ENCODE assay signal across 8 cellular contexts in the genomic region with DNA sequence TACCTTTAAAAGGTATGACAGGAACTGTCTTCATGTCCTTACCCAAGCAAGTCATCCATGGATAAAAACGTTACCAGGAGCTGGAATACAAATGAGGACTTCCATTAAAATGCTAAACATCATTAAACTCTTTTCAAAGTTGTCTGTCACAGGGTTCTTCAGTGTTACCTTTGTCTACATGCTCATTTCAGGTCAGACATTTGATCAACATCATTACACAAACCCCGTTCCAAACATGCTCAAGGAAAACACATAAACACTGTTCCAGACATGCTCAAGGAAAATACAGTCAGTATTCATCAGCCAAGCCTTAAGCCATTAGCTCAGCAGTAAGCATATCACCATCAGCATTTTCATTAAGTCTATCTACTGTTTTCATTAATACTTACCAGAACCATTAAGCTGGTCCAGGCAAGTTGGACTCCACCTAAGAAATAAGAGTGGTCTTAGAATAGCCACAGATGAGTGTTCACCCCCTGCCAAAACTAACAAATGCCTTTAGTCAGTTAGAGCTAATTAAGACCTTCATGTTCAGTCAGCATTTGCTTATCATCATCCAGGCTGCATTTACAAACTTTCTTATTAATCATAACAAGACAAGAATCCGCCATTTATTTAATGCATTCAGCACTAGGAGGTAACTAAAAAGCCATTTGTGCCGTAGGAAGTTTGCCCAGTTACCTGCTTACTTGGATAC. TPM values are rescaled to one million over a fixed set of nuclear protein-coding genes. Genes with fewer than 3 reads are reported as not detected.
A peak's percentile ranks its signal among the peaks of the same experiment; 100 is the strongest.
DNase-seq lines count a peak whose midpoint lies in the region; ATAC-seq, FAIRE-seq and TF ChIP-seq lines count a peak whose summit lies in the region.

No MANE protein-coding gene starts in this region.

- H3K27me3 ChIP-seq in PC-9 (ENCODE audit: insufficient read depth, low read depth): no peaks in the 10 kb centered on the region
- no peaks in the 10 kb centered on the region for H3K27me3 ChIP-seq in endocrine pancreas (ENCODE audit: control insufficient read depth, insufficient read depth, low read length)

- H3K4me2 ChIP-seq in PC-9: peak overlapping the region; percentile 96

- CTCF ChIA-PET in PC-9 (lab: Charles Lee): interaction anchor here (0.6 kb wide), 1 partner anchor 883 kb away, joined by 5 read pairs; no protein-coding TSS in a partner anchor

- H3K4me1 ChIP-seq in PC-9 (replicated peaks; ENCODE audit: insufficient read depth) (peaks cover 37% of the 10 kb centered on the region), endocrine pancreas (ENCODE audit: control insufficient read depth, insufficient read depth, low read length) (peaks cover 10% of the 10 kb centered on the region)

- no peak for DNase-seq in GM12891 (ENCODE audit: insufficient read length, low spot score)
- DNase-seq in PC-9: no peak
- no peak for DNase-seq in osteocyte (ENCODE audit: extremely low spot score, unreplicated experiment)
- DNase-seq in HCEC 1CT: no peak

- ATAC-seq in HG03025 (IDR thresholded peaks at IDR 0.05; ENCODE audit: low FRiP score, unreplicated experiment) (no peak), GM18907 (IDR thresholded peaks at IDR 0.05; ENCODE audit: unreplicated experiment) (no peak), HG03045 (IDR thresholded peaks at IDR 0.05; ENCODE audit: unreplicated experiment) (no peak)

- H3K36me3 Mint-ChIP-seq in osteocyte (ENCODE audit: unreplicated experiment): peaks cover 42% of the 10 kb centered on the region

- no peak for FAIRE-seq in GM12891 (lab: Jason Lieb, UNC)

- H3K27ac ChIP-seq in PC-9: peak overlapping the region; percentile 91

- H3K4me3 Mint-ChIP-seq in osteocyte (ENCODE audit: unreplicated experiment): peak overlapping the region; percentile 87

- H3K9ac ChIP-seq in endocrine pancreas (ENCODE audit: control insufficient read depth, insufficient read depth, low read length): no peak overlapping the region

- peaks cover 34% of the 10 kb centered on the region for H3K79me2 ChIP-seq in PC-9 (ENCODE audit: low read depth)

- 0 out of 2 replicates have a peak, but pooled peaks have one; percentile 55 for TF ChIP-seq POLR2A in GM12891 (IDR thresholded peaks at IDR 0.05; ENCODE audit: low read depth, low read length)

- no peaks in the 10 kb centered on the region for H3K9me3 ChIP-seq in PC-9 (ENCODE audit: insufficient read depth, low read depth)
- H3K9me3 ChIP-seq in endocrine pancreas (ENCODE audit: control insufficient read depth, low read length): no peaks in the 10 kb centered on the region

- peak overlapping the region; percentile 92 for H3K27ac Mint-ChIP-seq in osteocyte (ENCODE audit: unreplicated experiment)

- peaks cover 49% of the 10 kb centered on the region for H3K36me3 ChIP-seq in PC-9 (ENCODE audit: low read depth)
- no peaks in the 10 kb centered on the region for H3K36me3 ChIP-seq in endocrine pancreas (ENCODE audit: control insufficient read depth, insufficient read depth, low read length)

- POLR2A ChIA-PET in PC-9 (lab: Charles Lee; ENCODE audit: unreplicated experiment): interaction anchor here (0.6 to 0.7 kb wide), 4 partner anchors 27 to 448 kb away, joined by 3 to 11 read pairs (median 4); no protein-coding TSS in a partner anchor

- intact Hi-C loops in PC-9 (cut with micrococcal nuclease; ENCODE audit: unreplicated experiment): loop anchor here (5.0 to 10.0 kb wide), 3 partner anchors 209 to 1331 kb away; a partner anchor contains a TSS

- peaks cover 35% of the 10 kb centered on the region for H3K4me1 Mint-ChIP-seq in osteocyte (ENCODE audit: unreplicated experiment)

- no peak overlapping the region for H2AFZ ChIP-seq in PC-9

- no peaks in the 10 kb centered on the region for H3K9me3 Mint-ChIP-seq in osteocyte (ENCODE audit: unreplicated experiment)

- peaks cover 52% of the 10 kb centered on the region for H4K20me1 ChIP-seq in PC-9 (ENCODE audit: insufficient read depth)

- peaks cover 74% of the 10 kb centered on the region for H3F3A ChIP-seq in PC-9 (ENCODE audit: insufficient read depth, low read depth)

- no TSS peak for BruUV-seq in PC-9 (replicated peaks; lab: Mats Ljungman, UMichigan)

- H3K9me2 ChIP-seq in PC-9 (ENCODE audit: insufficient read depth): no peaks in the 10 kb centered on the region

- TF ChIP-seq CTCF in PC-9 (conservative IDR thresholded peaks at IDR 0.05): no peak
- no peak for TF ChIP-seq CTCF in osteocyte (IDR thresholded peaks at IDR 0.05)

- H3K27me3 Mint-ChIP-seq in osteocyte (ENCODE audit: unreplicated experiment): no peaks in the 10 kb centered on the region

- H3K4me3 ChIP-seq in PC-9 (peak overlapping the region; percentile 95), endocrine pancreas (ENCODE audit: control insufficient read depth, insufficient read depth, low read length) (peak overlapping the region; percentile 44)

TF ChIP-seq in GM12891, 5 proteins besides CTCF, POLR2A, EP300 and RAD21:
- TF ChIP-seq POLR2AphosphoS5 (IDR thresholded peaks at IDR 0.05; ENCODE audit: low read depth, low read length): peak; percentile 71; the same call in 1 of the 2 replicates
- TF ChIP-seq PAX5 (IDR thresholded peaks at IDR 0.05; ENCODE audit: insufficient read depth, low read length, severe bottlenecking): no peak
- TF ChIP-seq SPI1 (IDR thresholded peaks at IDR 0.05; ENCODE audit: low read depth, low read length): no peak
- TF ChIP-seq TAF1 (IDR thresholded peaks at IDR 0.05; ENCODE audit: low read depth, low read length): no peak

RNA-seq across cellular contexts. Expression of a gene that starts 2.2 kb away (rescaled TPM):
- 1,001 TPM for polyA plus RNA-seq in GM12891 (2012; ENCODE audit: low read depth, missing spikeins)
- 234 and 352 TPM in 2 replicates for total RNA-seq in PC-9 (2021)
- total RNA-seq in osteocyte: 529 and 549 TPM in 2 replicates

RNA-seq across cellular contexts. Expression of a gene that starts 2.6 kb away (rescaled TPM):
- 0.67 TPM for polyA plus RNA-seq in GM12891 (2012; ENCODE audit: low read depth, missing spikeins)
- total RNA-seq in PC-9 (2021): 7.4 and 8.3 TPM in 2 replicates
- total RNA-seq in osteocyte: 15.0 and 15.3 TPM in 2 replicates

RNA-seq across cellular contexts. Expression of a gene that starts 40.9 kb away (rescaled TPM):
- polyA plus RNA-seq in GM12891 (2012; ENCODE audit: low read depth, missing spikeins): 7.6 TPM
- total RNA-seq in PC-9 (2021): 14.4 and 19.5 TPM in 2 replicates
- 7.9 and 10.9 TPM in 2 replicates for total RNA-seq in osteocyte

RNA-seq across cellular contexts. Expression of a gene that starts 41.1 kb away (rescaled TPM):
- 14.2 TPM for polyA plus RNA-seq in GM12891 (2012; ENCODE audit: low read depth, missing spikeins)
- total RNA-seq in PC-9 (2021) (15.0 and 18.3 TPM in 2 replicates), osteocyte (12.8 and 13.1 TPM in 2 replicates)

RNA-seq across cellular contexts. Expression of a gene that starts 51.5 kb away (rescaled TPM):
- not detected for polyA plus RNA-seq in GM12891 (2012; ENCODE audit: low read depth, missing spikeins)
- total RNA-seq in PC-9 (2021) (0.44 TPM in 1 of 2 replicates, not detected in the other), osteocyte (0.40 TPM in 1 of 2 replicates, not detected in the other)
